Comparison of ENCODE assay signal across 1 cellular context in the genomic region with DNA sequence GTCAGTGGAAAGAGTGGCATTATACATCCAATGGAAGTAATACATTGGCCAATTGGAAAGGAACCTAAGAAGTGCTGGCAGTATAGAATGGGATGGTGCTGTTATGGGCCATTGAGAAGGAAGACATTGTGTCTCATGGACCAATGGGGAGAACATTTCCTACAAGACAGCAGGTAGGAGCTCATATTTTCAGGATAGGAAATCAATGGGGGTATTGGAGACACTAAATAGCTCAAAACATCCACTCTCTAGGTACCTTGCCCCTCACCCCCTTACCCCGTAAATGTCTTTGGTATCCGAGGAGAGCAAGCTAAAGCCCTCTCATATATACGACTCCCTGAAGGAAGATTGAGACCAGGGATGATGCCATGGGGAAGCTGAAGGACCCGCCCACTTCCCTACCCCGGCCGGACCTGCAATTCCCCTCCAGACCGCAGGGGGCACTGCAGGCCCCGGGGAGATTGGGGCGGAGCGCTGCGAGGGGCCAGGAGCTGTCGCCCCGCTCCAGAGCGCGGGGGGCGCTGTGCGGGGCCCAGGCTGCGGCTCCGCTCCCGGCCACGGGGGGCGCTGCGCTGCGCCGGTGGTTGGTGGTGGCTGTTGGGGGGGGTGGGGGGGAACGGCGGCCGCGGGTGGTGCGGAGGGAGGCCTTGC.
TF ChIP-seq lines count a peak whose summit lies in the region.

KDM3B (plus strand) TSS at position 615 of the 651 bp plus-strand sequence. CDS start 111 bp downstream, outside the sequence.

TF ChIP-seq in HepG2, 621 proteins besides CTCF, POLR2A, EP300 and RAD21 (continued from another document and continues in another):
- TF ChIP-seq PRDM10 (CRISPR knock-in tag; IDR thresholded peaks at IDR 0.05; ENCODE audit: low read depth) (0 out of 2 replicates have a peak, but pooled peaks have one; percentile 78), MEIS2 (CRISPR knock-in tag; IDR thresholded peaks at IDR 0.05) (peak; percentile 75; the same call in 1 of the 2 replicates), ARNT2 (CRISPR knock-in tag; IDR thresholded peaks at IDR 0.05; ENCODE audit: low read depth) (0 out of 2 replicates have a peak, but pooled peaks have one; percentile 56), SOX13 (IDR thresholded peaks at IDR 0.05) (no peak), SOX13 (CRISPR knock-in tag; conservative IDR thresholded peaks at IDR 0.05 in 1 of 2, IDR thresholded peaks at IDR 0.05 in 1 of 2) (peak in 1 of 2 experiments; percentile 21; a peak in 1 of 4 replicates), FOXA3 (CRISPR knock-in tag; IDR thresholded peaks at IDR 0.05) (peak; percentile 67), AHR (CRISPR knock-in tag; IDR thresholded peaks at IDR 0.05) (peak; percentile 34; the same call in 1 of the 2 replicates), NFKB2 (CRISPR knock-in tag; IDR thresholded peaks at IDR 0.05; ENCODE audit: borderline replicate concordance) (peak; percentile 47; the same call in 1 of the 2 replicates), MXI1 (IDR thresholded peaks at IDR 0.05; ENCODE audit: borderline replicate concordance, low read depth, low read length) (peak; percentile 67; the same call in 1 of the 3 replicates), ZNF563 (CRISPR knock-in tag; IDR thresholded peaks at IDR 0.05) (0 out of 2 replicates have a peak, but pooled peaks have one; percentile 1), ZBTB33 (CRISPR knock-in tag; IDR thresholded peaks at IDR 0.05) (peak; percentile 92), ATF7-NPFF (CRISPR knock-in tag; IDR thresholded peaks at IDR 0.05; ENCODE audit: low read depth) (peak; percentile 56; the same call in 1 of the 2 replicates), IRX3 (CRISPR knock-in tag; IDR thresholded peaks at IDR 0.05; ENCODE audit: borderline replicate concordance, low read depth) (0 out of 2 replicates have a peak, but pooled peaks have one; percentile 31), RFXAP (CRISPR knock-in tag; IDR thresholded peaks at IDR 0.05; ENCODE audit: borderline replicate concordance) (peak; percentile 47; the same call in 1 of the 2 replicates), HMGXB4 (CRISPR knock-in tag; IDR thresholded peaks at IDR 0.05; ENCODE audit: borderline replicate concordance in 1 of 2, low read depth in 1 of 2) (peak; percentile 88 to 99), ZKSCAN1 (IDR thresholded peaks at IDR 0.05; ENCODE audit: low read length) (no peak; the same call in 1 of the 2 replicates), STAT5B (CRISPR knock-in tag; IDR thresholded peaks at IDR 0.05) (no peak), SMC3 (IDR thresholded peaks at IDR 0.05; ENCODE audit: low read length) (no peak), KLF12 (CRISPR knock-in tag; IDR thresholded peaks at IDR 0.05; ENCODE audit: borderline replicate concordance) (peak; percentile 67; the same call in 1 of the 2 replicates), YY1 (IDR thresholded peaks at IDR 0.05; ENCODE audit: insufficient read depth, insufficient replicate concordance, low read depth, low read length) (peak; percentile 75), KLF6 (CRISPR knock-in tag; IDR thresholded peaks at IDR 0.05) (no peak), ZNF615 (CRISPR knock-in tag; IDR thresholded peaks at IDR 0.05; ENCODE audit: borderline replicate concordance) (no peak), ZSCAN21 (CRISPR knock-in tag; IDR thresholded peaks at IDR 0.05; ENCODE audit: borderline replicate concordance) (peak; percentile 29; the same call in 1 of the 2 replicates), ZNF552 (CRISPR knock-in tag; IDR thresholded peaks at IDR 0.05; ENCODE audit: borderline replicate concordance) (no peak), U2AF2 (IDR thresholded peaks at IDR 0.05; ENCODE audit: low read depth, low read length) (no peak)
- TF ChIP-seq, protein P1, sequence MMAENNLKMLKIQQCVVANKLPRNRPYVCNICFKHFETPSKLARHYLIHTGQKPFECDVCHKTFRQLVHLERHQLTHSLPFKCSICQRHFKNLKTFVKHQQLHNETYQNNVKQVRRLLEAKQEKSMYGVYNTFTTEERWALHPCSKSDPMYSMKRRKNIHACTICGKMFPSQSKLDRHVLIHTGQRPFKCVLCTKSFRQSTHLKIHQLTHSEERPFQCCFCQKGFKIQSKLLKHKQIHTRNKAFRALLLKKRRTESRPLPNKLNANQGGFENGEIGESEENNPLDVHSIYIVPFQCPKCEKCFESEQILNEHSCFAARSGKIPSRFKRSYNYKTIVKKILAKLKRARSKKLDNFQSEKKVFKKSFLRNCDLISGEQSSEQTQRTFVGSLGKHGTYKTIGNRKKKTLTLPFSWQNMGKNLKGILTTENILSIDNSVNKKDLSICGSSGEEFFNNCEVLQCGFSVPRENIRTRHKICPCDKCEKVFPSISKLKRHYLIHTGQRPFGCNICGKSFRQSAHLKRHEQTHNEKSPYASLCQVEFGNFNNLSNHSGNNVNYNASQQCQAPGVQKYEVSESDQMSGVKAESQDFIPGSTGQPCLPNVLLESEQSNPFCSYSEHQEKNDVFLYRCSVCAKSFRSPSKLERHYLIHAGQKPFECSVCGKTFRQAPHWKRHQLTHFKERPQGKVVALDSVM (CRISPR knock-in tag; IDR thresholded peaks at IDR 0.05) = 0 out of 2 replicates have a peak, but pooled peaks have one; percentile 26
- TF ChIP-seq, protein P2, sequence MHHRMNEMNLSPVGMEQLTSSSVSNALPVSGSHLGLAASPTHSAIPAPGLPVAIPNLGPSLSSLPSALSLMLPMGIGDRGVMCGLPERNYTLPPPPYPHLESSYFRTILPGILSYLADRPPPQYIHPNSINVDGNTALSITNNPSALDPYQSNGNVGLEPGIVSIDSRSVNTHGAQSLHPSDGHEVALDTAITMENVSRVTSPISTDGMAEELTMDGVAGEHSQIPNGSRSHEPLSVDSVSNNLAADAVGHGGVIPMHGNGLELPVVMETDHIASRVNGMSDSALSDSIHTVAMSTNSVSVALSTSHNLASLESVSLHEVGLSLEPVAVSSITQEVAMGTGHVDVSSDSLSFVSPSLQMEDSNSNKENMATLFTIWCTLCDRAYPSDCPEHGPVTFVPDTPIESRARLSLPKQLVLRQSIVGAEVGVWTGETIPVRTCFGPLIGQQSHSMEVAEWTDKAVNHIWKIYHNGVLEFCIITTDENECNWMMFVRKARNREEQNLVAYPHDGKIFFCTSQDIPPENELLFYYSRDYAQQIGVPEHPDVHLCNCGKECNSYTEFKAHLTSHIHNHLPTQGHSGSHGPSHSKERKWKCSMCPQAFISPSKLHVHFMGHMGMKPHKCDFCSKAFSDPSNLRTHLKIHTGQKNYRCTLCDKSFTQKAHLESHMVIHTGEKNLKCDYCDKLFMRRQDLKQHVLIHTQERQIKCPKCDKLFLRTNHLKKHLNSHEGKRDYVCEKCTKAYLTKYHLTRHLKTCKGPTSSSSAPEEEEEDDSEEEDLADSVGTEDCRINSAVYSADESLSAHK (CRISPR knock-in tag; IDR thresholded peaks at IDR 0.05; ENCODE audit: borderline replicate concordance) = no peak
- TF ChIP-seq, protein P3, sequence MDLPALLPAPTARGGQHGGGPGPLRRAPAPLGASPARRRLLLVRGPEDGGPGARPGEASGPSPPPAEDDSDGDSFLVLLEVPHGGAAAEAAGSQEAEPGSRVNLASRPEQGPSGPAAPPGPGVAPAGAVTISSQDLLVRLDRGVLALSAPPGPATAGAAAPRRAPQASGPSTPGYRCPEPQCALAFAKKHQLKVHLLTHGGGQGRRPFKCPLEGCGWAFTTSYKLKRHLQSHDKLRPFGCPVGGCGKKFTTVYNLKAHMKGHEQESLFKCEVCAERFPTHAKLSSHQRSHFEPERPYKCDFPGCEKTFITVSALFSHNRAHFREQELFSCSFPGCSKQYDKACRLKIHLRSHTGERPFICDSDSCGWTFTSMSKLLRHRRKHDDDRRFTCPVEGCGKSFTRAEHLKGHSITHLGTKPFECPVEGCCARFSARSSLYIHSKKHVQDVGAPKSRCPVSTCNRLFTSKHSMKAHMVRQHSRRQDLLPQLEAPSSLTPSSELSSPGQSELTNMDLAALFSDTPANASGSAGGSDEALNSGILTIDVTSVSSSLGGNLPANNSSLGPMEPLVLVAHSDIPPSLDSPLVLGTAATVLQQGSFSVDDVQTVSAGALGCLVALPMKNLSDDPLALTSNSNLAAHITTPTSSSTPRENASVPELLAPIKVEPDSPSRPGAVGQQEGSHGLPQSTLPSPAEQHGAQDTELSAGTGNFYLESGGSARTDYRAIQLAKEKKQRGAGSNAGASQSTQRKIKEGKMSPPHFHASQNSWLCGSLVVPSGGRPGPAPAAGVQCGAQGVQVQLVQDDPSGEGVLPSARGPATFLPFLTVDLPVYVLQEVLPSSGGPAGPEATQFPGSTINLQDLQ (CRISPR knock-in tag; IDR thresholded peaks at IDR 0.05) = no peak
- TF ChIP-seq, protein P4, sequence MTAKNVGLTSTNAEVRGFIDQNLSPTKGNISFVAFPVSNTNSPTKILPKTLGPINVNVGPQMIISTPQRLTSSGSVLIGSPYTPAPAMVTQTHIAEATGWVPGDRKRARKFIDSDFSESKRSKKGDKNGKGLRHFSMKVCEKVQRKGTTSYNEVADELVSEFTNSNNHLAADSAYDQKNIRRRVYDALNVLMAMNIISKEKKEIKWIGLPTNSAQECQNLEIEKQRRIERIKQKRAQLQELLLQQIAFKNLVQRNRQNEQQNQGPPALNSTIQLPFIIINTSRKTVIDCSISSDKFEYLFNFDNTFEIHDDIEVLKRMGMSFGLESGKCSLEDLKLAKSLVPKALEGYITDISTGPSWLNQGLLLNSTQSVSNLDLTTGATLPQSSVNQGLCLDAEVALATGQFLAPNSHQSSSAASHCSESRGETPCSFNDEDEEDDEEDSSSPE (CRISPR knock-in tag; IDR thresholded peaks at IDR 0.05) = peak; percentile 45; the same call in 1 of the 2 replicates
- TF ChIP-seq, protein P5, sequence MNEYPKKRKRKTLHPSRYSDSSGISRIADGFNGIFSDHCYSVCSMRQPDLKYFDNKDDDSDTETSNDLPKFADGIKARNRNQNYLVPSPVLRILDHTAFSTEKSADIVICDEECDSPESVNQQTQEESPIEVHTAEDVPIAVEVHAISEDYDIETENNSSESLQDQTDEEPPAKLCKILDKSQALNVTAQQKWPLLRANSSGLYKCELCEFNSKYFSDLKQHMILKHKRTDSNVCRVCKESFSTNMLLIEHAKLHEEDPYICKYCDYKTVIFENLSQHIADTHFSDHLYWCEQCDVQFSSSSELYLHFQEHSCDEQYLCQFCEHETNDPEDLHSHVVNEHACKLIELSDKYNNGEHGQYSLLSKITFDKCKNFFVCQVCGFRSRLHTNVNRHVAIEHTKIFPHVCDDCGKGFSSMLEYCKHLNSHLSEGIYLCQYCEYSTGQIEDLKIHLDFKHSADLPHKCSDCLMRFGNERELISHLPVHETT (CRISPR knock-in tag; conservative IDR thresholded peaks at IDR 0.05) = peak; percentile 67; the same call in 1 of the 2 replicates
- TF ChIP-seq, protein P6, sequence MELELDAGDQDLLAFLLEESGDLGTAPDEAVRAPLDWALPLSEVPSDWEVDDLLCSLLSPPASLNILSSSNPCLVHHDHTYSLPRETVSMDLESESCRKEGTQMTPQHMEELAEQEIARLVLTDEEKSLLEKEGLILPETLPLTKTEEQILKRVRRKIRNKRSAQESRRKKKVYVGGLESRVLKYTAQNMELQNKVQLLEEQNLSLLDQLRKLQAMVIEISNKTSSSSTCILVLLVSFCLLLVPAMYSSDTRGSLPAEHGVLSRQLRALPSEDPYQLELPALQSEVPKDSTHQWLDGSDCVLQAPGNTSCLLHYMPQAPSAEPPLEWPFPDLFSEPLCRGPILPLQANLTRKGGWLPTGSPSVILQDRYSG (CRISPR knock-in tag; IDR thresholded peaks at IDR 0.05) = no peak
